Comparison of ENCODE assay signal across 8 cellular contexts in the genomic region with DNA sequence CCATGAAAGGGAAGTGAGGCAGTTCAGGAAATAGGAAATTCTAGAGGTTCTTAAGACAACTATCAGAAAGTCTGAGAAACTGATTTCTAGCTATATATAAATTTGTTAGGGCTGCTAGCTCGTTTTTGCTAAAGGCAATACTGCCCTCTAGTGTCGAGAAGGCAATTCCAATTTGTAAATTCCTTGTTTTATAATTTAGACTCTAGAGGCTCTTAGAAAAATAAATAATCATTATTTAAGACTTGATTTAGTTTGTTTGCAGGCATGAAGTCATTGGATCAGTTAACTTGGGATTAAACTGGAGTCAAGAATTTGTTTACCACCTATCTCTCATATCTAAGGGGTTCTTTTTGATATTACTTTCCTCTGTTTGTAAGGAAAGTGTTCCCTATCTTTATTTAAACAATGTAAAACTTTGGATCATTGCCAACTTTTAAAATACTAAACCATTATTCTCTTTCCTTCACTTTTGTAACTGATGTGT.
DNase-seq lines count a peak whose midpoint lies in the region; ATAC-seq and TF ChIP-seq lines count a peak whose summit lies in the region.
"Had no signal": no experiment of that assay in that cellular context is flagged by ENCODE, and none has a peak within 500 bp of the region (broad histone marks: within the 10 kb centered on the region; RNA-seq: fewer than 3 reads in every experiment).

No MANE protein-coding gene starts in this region.

- ATAC-seq in HG03175 (IDR thresholded peaks at IDR 0.05; ENCODE audit: unreplicated experiment) (peak; percentile 67), left ventricle myocardium superior (peak; percentile 30), gastrocnemius medialis (peak; percentile 33 to 61), GM21367 (IDR thresholded peaks at IDR 0.05; ENCODE audit: unreplicated experiment) (no peak)

- in situ Hi-C loops in gastrocnemius medialis (cut with MboI; ENCODE audit: low sequenced_read_pairs in 4 of 4) = loop anchor here (10.0 to 25.0 kb wide), 6 partner anchors 374 to 1174 kb away; no protein-coding TSS in a partner anchor

- H3K9me3 Mint-ChIP-seq in activated naive CD4-positive, alpha-beta T cell treated with anti-CD3 and anti-CD28 coated beads for 36 hours = peaks cover 5% of the 10 kb centered on the region

- intact Hi-C loops in activated naive CD4-positive, alpha-beta T cell treated with anti-CD3 and anti-CD28 coated beads for 36 hours (cut with micrococcal nuclease) = loop anchor here (1.0 to 5.0 kb wide), 9 partner anchors 66 to 1178 kb away; a partner anchor contains a TSS
- intact Hi-C loops in left ventricle myocardium superior (cut with micrococcal nuclease) (loop anchor here (2.0 to 10.0 kb wide), 2 partner anchors 828 to 1176 kb away; no protein-coding TSS in a partner anchor), gastrocnemius medialis (cut with DNase I; ENCODE audit: low total_unique reads) (loop anchor here (2.0 to 10.0 kb wide), 5 partner anchors 556 to 1176 kb away; no protein-coding TSS in a partner anchor)

- peaks cover 3% of the 10 kb centered on the region for H3K4me1 Mint-ChIP-seq in activated naive CD4-positive, alpha-beta T cell treated with anti-CD3 and anti-CD28 coated beads for 36 hours (ENCODE audit: low read depth)

- H3K27me3 ChIP-seq in gastrocnemius medialis = no peaks in the 10 kb centered on the region

- peak; percentile 68 to 89 (median 84) for TF ChIP-seq CTCF in gastrocnemius medialis (IDR thresholded peaks at IDR 0.05 in 4 of 5, conservative IDR thresholded peaks at IDR 0.05 in 1 of 5)

- H3K4me1 ChIP-seq in gastrocnemius medialis = peaks cover 7 to 23% of the 10 kb centered on the region in 2 donors

- TF ChIP-seq POLR2A in gastrocnemius medialis (IDR thresholded peaks at IDR 0.05) = no peak

- CTCF ChIA-PET in activated naive CD4-positive, alpha-beta T cell treated with anti-CD3 and anti-CD28 coated beads for 36 hours (lab: Charles Lee) = interaction anchor here (0.7 to 2.8 kb wide), 9 partner anchors 11 to 867 kb away, joined by 3 to 24 read pairs (median 5); a partner anchor contains a TSS

- no peak overlapping the region for H3K27ac ChIP-seq in gastrocnemius medialis

- H3K4me3 ChIP-seq in gastrocnemius medialis = no peak overlapping the region

- H3K9me3 ChIP-seq in gastrocnemius medialis = no peaks in the 10 kb centered on the region

- no peaks in the 10 kb centered on the region for H3K27me3 Mint-ChIP-seq in activated naive CD4-positive, alpha-beta T cell treated with anti-CD3 and anti-CD28 coated beads for 36 hours (ENCODE audit: low read depth)
- H3K27me3 Mint-ChIP-seq: activated naive CD8-positive, alpha-beta T cell had no signal

- no peak overlapping the region for H3K27ac Mint-ChIP-seq in activated naive CD4-positive, alpha-beta T cell treated with anti-CD3 and anti-CD28 coated beads for 36 hours
- H3K27ac Mint-ChIP-seq: activated naive CD8-positive, alpha-beta T cell had no signal

- H3K4me3 Mint-ChIP-seq in activated naive CD4-positive, alpha-beta T cell treated with anti-CD3 and anti-CD28 coated beads for 36 hours = no peak overlapping the region
- H3K4me3 Mint-ChIP-seq: activated naive CD8-positive, alpha-beta T cell had no signal

- H3K36me3 ChIP-seq in gastrocnemius medialis = no peaks in the 10 kb centered on the region

- DNase-seq in EH (ENCODE audit: low read depth) (peak; percentile 72), NCI-H774 (lab: John Stamatoyannopoulos, UW) (peak; percentile 34), left ventricle myocardium superior (no peak), gastrocnemius medialis (no peak)
- peak; percentile 55 for DNase-seq in activated naive CD4-positive, alpha-beta T cell treated with anti-CD3 and anti-CD28 coated beads for 36 hours

- H3K36me3 Mint-ChIP-seq in activated naive CD4-positive, alpha-beta T cell treated with anti-CD3 and anti-CD28 coated beads for 36 hours (ENCODE audit: low read depth) = peaks cover 7% of the 10 kb centered on the region

Comparison
In these comparisons a context has a peak if more than half of its experiments do, and no peak if none do; other contexts are left out.
1. DNase-seq: peak in EH (single experiment), NCI-H774 (single experiment) and activated naive CD4-positive, alpha-beta T cell treated with anti-CD3 and anti-CD28 coated beads for 36 hours (single experiment); none in left ventricle myocardium superior (single experiment) and gastrocnemius medialis (0 of 2).